ENCODE assay signal across 19 cellular contexts in genomic region chr7:28130277-28130676, GRCh38. TPM values are rescaled to one million over a fixed set of nuclear protein-coding genes. Genes with fewer than 3 reads are reported as not detected.
A peak's percentile ranks its signal among the peaks of the same experiment; 100 is the strongest.
DNase-seq lines count a peak whose midpoint lies in the region; TF ChIP-seq lines count a peak whose summit lies in the region.
"Had no signal": no experiment of that assay in that cellular context is flagged by ENCODE, and none has a peak within 500 bp of the region (broad histone marks: within the 10 kb centered on the region; RNA-seq: fewer than 3 reads in every experiment).

No MANE protein-coding gene starts in this region.

- peaks cover 0 to 5% (median 0%) of the 10 kb centered on the region in 7 donors for H3K9me3 Mint-ChIP-seq in CD14-positive monocyte

- intact Hi-C loops in OCI-LY7 (cut with micrococcal nuclease; ENCODE audit: unreplicated experiment): no loop called here
- intact Hi-C loops in CD14-positive monocyte (cut with micrococcal nuclease): no loop called here

- POLR2A ChIA-PET in AG04449 (lab: Yijun Ruan, JAX) (no interaction called here), OCI-LY7 (lab: Charles Lee) (interaction anchor here (0.6 to 1.4 kb wide), 5 partner anchors 15 to 1824 kb away, joined by 3 to 4 read pairs (median 3); no protein-coding TSS in a partner anchor)

- H2AFZ ChIP-seq in mesenchymal stem cell (ENCODE audit: low read depth, low read length): no peak overlapping the region
- H2AFZ ChIP-seq in OCI-LY7 (ENCODE audit: low read length): no peak overlapping the region

- H2BK5ac ChIP-seq in mesenchymal stem cell (ENCODE audit: low read depth, low read length, poor library complexity, severe bottlenecking): no peak overlapping the region

- 23% methylated on average over 3 of the region's 3 CpGs for WGBS in mesenchymal stem cell

- DNase-seq in AG04449 (ENCODE audit: low read depth, low spot score) (peak; percentile 79), HFF-Myc (ENCODE audit: extremely low read depth, low read depth) (peak; percentile 67), choroid plexus epithelial cell (ENCODE audit: low read depth) (peak; percentile 94), mesenchymal stem cell (peak; percentile 89), OCI-LY7 (ENCODE audit: low spot score) (no peak), CD14-positive monocyte (ENCODE audit: low spot score) (no peak), ecto neural progenitor cell (ENCODE audit: low spot score) (no peak), DMS53 treated with DMSO at 0.1 percent for 48 hours (lab: John Stamatoyannopoulos, UW; ENCODE audit: unreplicated experiment) (no peak)
- DNase-seq: activated CD8-positive, alpha-beta memory T cell treated with anti-CD3 and anti-CD28 coated beads, Interleukin-2, amount 50 U/mL, for 48 hours; activated naive CD4-positive, alpha-beta T cell treated with anti-CD3 and anti-CD28 coated beads, Interleukin-2, amount 50 U/mL, for 16 hours; central memory CD4-positive, alpha-beta T cell; left lung; naive thymus-derived CD4-positive, alpha-beta T cell; NCI-H187; NCI-H524; psoas muscle; stimulated activated CD4-positive, alpha-beta T cell treated with anti-CD3 and anti-CD28 coated beads, Interleukin-2, amount 100 ng/mL, for 24 hours had no signal

- H3K4me2 ChIP-seq in mesenchymal stem cell (ENCODE audit: low read length, poor library complexity, severe bottlenecking) (no peak overlapping the region), OCI-LY7 (ENCODE audit: low read length) (no peak overlapping the region)
- H3K4me2 ChIP-seq: A549, KMS-11 had no signal

- BruUV-seq in OCI-LY7 (replicated peaks; lab: Mats Ljungman, UMichigan): no TSS peak

- no peak overlapping the region for H3K4me3 Mint-ChIP-seq in CD14-positive monocyte
- H3K4me3 Mint-ChIP-seq: naive thymus-derived CD4-positive, alpha-beta T cell had no signal

- CTCF ChIA-PET in AG04449 (lab: Yijun Ruan, JAX) (interaction anchor here (1.6 kb wide), 1 partner anchor 36 kb away, joined by 7 read pairs; no protein-coding TSS in a partner anchor), OCI-LY7 (lab: Charles Lee; ENCODE audit: unreplicated experiment) (no interaction called here)

- H3K79me1 ChIP-seq in mesenchymal stem cell (replicated peaks; ENCODE audit: low read length, poor library complexity, severe bottlenecking): peaks cover 38% of the 10 kb centered on the region

- no peaks in the 10 kb centered on the region for H3K27me3 ChIP-seq in mesenchymal stem cell (ENCODE audit: control insufficient read depth in 1 of 2, insufficient read depth in 1 of 2, low read length in 2 of 2)
- H3K27me3 ChIP-seq: left lung had no signal

- no peak overlapping the region for H3K27ac Mint-ChIP-seq in CD14-positive monocyte
- H3K27ac Mint-ChIP-seq: naive thymus-derived CD4-positive, alpha-beta T cell had no signal

- TF ChIP-seq CTCF in AG04449 (IDR thresholded peaks at IDR 0.05; ENCODE audit: insufficient read depth, low read length, missing control alignments): no peak
- TF ChIP-seq CTCF in HFF-Myc (IDR thresholded peaks at IDR 0.05; ENCODE audit: low read depth, low read length, missing control alignments): no peak
- TF ChIP-seq CTCF in choroid plexus epithelial cell (conservative IDR thresholded peaks at IDR 0.05; ENCODE audit: low read depth, low read length): no peak
- TF ChIP-seq CTCF in OCI-LY7 (conservative IDR thresholded peaks at IDR 0.05; ENCODE audit: low read length): no peak
- no peak for TF ChIP-seq CTCF in CD14-positive monocyte (IDR thresholded peaks at IDR 0.05)

- H3K27me3 Mint-ChIP-seq in CD14-positive monocyte (ENCODE audit: low read depth in 3 of 3): peaks cover 0 to 3% (median 2%) of the 10 kb centered on the region in 3 donors
- H3K27me3 Mint-ChIP-seq: naive thymus-derived CD4-positive, alpha-beta T cell had no signal

- peak overlapping the region in 1 of 2 experiments; percentile 56 for H3K4ac ChIP-seq in mesenchymal stem cell (ENCODE audit: low read depth in 1 of 2, low read length in 2 of 2)

- H3K36me3 Mint-ChIP-seq in CD14-positive monocyte: peaks cover 15 to 16% of the 10 kb centered on the region in 2 donors

- no peak overlapping the region for H3K14ac ChIP-seq in mesenchymal stem cell (ENCODE audit: low read length in 2 of 2)

- peak overlapping the region; percentile 31 for H2AK5ac ChIP-seq in mesenchymal stem cell (ENCODE audit: low read length, severe bottlenecking)

- H2BK120ac ChIP-seq in mesenchymal stem cell (ENCODE audit: low read depth, low read length): no peak overlapping the region

- no peak overlapping the region for H3K9ac ChIP-seq in mesenchymal stem cell (ENCODE audit: low read length)
- H3K9ac ChIP-seq: KMS-11 had no signal

- no peak overlapping the region for H4K8ac ChIP-seq in mesenchymal stem cell (ENCODE audit: low read length)

- no peaks in the 10 kb centered on the region for H3K9me2 ChIP-seq in OCI-LY7 (ENCODE audit: insufficient read depth, low read length)

- H3K23ac ChIP-seq in mesenchymal stem cell (ENCODE audit: low read length in 2 of 2): no peak overlapping the region

- peaks cover 6% of the 10 kb centered on the region; the same call in 1 of the 2 replicates for H3K79me2 ChIP-seq in OCI-LY7 (ENCODE audit: insufficient read depth, low read depth, low read length)

- peaks cover 21% of the 10 kb centered on the region for H3K4me1 Mint-ChIP-seq in CD14-positive monocyte

- no peak overlapping the region for H2BK12ac ChIP-seq in mesenchymal stem cell (ENCODE audit: low read length in 2 of 2)

- peaks cover 5% of the 10 kb centered on the region for H3K4me1 ChIP-seq in mesenchymal stem cell (ENCODE audit: control insufficient read depth, insufficient read depth, low read depth, low read length)
- H3K4me1 ChIP-seq in OCI-LY7 (ENCODE audit: insufficient read depth, low read length, poor library complexity, severe bottlenecking): peaks cover 6% of the 10 kb centered on the region
- H3K4me1 ChIP-seq: A549 had no signal

- H3K27ac ChIP-seq in mesenchymal stem cell (ENCODE audit: low read length, poor library complexity, severe bottlenecking): no peak overlapping the region
- no peak overlapping the region for H3K27ac ChIP-seq in OCI-LY7 (ENCODE audit: low read depth, low read length, poor library complexity, severe bottlenecking)
- H3K27ac ChIP-seq: A549, KMS-11, left lung, psoas muscle had no signal

- H4K20me1 ChIP-seq in OCI-LY7 (ENCODE audit: insufficient read depth, low read length): no peaks in the 10 kb centered on the region

- H3K9me3 ChIP-seq in mesenchymal stem cell (ENCODE audit: control insufficient read depth, low read length): no peaks in the 10 kb centered on the region
- no peaks in the 10 kb centered on the region for H3K9me3 ChIP-seq in OCI-LY7 (ENCODE audit: low read length)
- H3K9me3 ChIP-seq: A549, left lung, psoas muscle had no signal

- H3K4me3 ChIP-seq in AG04449 (ENCODE audit: low read depth, low read length): no peak overlapping the region
- no peak overlapping the region for H3K4me3 ChIP-seq in HFF-Myc (replicated peaks; ENCODE audit: low read depth, low read length)
- no peak overlapping the region for H3K4me3 ChIP-seq in choroid plexus epithelial cell (ENCODE audit: low read depth, low read length)
- H3K4me3 ChIP-seq in mesenchymal stem cell (ENCODE audit: insufficient read depth in 1 of 2, low read depth in 1 of 2, low read length in 2 of 2): no peak overlapping the region
- H3K4me3 ChIP-seq in OCI-LY7 (ENCODE audit: low read depth, low read length, poor library complexity, severe bottlenecking): no peak overlapping the region
- H3K4me3 ChIP-seq: A549, left lung, psoas muscle had no signal

- H3K36me3 ChIP-seq in mesenchymal stem cell (ENCODE audit: control insufficient read depth in 1 of 2, insufficient read depth in 2 of 2, low read depth in 1 of 2, low read length in 2 of 2) (no peaks in the 10 kb centered on the region), OCI-LY7 (ENCODE audit: insufficient read depth, low read length) (0 out of 2 replicates have a peak, but pooled peaks cover 5% of the 10 kb centered on the region)
- H3K36me3 ChIP-seq: left lung had no signal

- H2BK15ac ChIP-seq in mesenchymal stem cell (ENCODE audit: low read depth, poor library complexity, severe bottlenecking): no peak overlapping the region

- no peak overlapping the region for H4K91ac ChIP-seq in mesenchymal stem cell (ENCODE audit: low read length)

- H3K18ac ChIP-seq in mesenchymal stem cell (ENCODE audit: low read depth in 1 of 2, low read length in 2 of 2): no peak overlapping the region

RNA-seq across cellular contexts. Expression of gene JAZF1, which starts 50.3 kb away (rescaled TPM):
- polyA plus RNA-seq in mesenchymal stem cell (2013, experiment 1 of 2): 17.2 TPM
- polyA plus RNA-seq in mesenchymal stem cell (2013, experiment 2 of 2): 18.4 TPM
- 4.6 and 6.3 TPM in 2 replicates for total RNA-seq in OCI-LY7 (2014; rRNA removed; shearing (Covaris generic))
- total RNA-seq in OCI-LY7 (2022): 25.0 and 33.9 TPM in 2 replicates
- 10 to 100 TPM; 12.1 to 17.2 TPM for polyA plus RNA-seq in CD14-positive monocyte

Comparison
In these comparisons a context has a peak if more than half of its experiments do, and no peak if none do; other contexts are left out.
1. DNase-seq: peak in AG04449 (single experiment), HFF-Myc (single experiment), choroid plexus epithelial cell (single experiment) and mesenchymal stem cell (single experiment); none in OCI-LY7 (single experiment), CD14-positive monocyte (single experiment), ecto neural progenitor cell (single experiment) and DMS53 treated with DMSO at 0.1 percent for 48 hours (single experiment).